Comparison of ENCODE assay signal across 2 cellular contexts in the genomic region with DNA sequence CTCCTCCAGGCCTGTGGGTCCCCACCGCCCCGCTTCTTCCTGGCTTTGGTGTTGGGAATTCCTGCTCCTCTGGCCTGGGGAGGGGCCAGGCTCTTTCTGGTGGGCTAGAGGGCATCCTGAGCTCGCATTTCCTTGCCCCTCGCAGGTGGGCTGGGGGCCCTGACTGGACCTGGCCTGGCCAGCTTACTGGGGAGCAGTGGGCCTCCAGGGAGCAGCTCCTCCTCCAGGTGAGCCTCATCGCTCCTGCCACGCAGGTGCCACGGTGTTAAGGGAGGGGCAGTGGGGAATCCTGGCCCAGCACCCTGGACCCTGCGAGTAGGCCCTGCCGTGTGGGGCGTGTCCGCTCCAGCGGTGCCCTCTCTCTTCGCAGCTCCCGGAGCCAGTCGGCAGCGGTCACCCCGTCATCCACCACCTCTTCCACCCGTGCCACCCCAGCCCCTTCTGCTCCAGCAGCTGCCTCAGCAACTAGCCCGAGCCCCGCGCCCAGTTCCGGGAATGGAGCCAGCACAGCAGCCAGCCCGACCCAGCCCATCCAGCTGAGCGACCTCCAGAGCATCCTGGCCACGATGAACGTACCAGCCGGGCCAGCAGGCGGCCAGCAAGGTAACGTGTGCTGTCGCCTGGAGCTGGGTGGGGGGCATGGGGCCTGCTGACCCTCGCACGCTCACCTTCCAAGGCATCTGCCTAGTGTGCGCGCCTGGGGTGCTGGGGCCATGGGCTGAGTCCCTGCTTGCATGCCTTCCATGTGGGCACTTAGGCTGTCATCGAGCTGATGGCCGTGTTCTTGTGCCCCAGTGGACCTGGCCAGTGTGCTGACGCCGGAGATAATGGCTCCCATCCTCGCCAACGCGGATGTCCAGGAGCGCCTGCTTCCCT.
TF ChIP-seq lines count a peak whose summit lies in the region.

No MANE protein-coding gene starts in this region.

TF ChIP-seq in A549, 52 proteins besides CTCF, POLR2A, EP300 and RAD21:
- TF ChIP-seq MAX (IDR thresholded peaks at IDR 0.05) (0 out of 2 replicates have a peak, but pooled peaks have one; percentile 22), BHLHE40 (IDR thresholded peaks at IDR 0.05; ENCODE audit: low read depth, low read length) (no peak), SMC3 (IDR thresholded peaks at IDR 0.05) (no peak), NPAS2 (CRISPR knock-in tag; IDR thresholded peaks at IDR 0.05; ENCODE audit: borderline replicate concordance) (no peak), EHMT2 (IDR thresholded peaks at IDR 0.05; ENCODE audit: low read depth) (no peak), ESRRA (IDR thresholded peaks at IDR 0.05; ENCODE audit: borderline replicate concordance, low read length) (no peak), JUN (IDR thresholded peaks at IDR 0.05) (peak in 1 of 2 experiments; percentile 66; a peak in 1 of 5 replicates), TP53 (CRISPR knock-in tag; IDR thresholded peaks at IDR 0.05) (no peak)
- TF ChIP-seq, protein P1, sequence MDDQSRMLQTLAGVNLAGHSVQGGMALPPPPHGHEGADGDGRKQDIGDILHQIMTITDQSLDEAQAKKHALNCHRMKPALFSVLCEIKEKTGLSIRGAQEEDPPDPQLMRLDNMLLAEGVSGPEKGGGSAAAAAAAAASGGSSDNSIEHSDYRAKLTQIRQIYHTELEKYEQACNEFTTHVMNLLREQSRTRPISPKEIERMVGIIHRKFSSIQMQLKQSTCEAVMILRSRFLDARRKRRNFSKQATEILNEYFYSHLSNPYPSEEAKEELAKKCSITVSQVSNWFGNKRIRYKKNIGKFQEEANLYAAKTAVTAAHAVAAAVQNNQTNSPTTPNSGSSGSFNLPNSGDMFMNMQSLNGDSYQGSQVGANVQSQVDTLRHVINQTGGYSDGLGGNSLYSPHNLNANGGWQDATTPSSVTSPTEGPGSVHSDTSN (IDR thresholded peaks at IDR 0.05) = 0 out of 2 replicates have a peak, but pooled peaks have one; percentile 58

TF ChIP-seq in HCT116, 20 proteins besides CTCF, POLR2A, EP300 and RAD21:
- TF ChIP-seq ELF1 (IDR thresholded peaks at IDR 0.05; ENCODE audit: borderline replicate concordance, low read depth) (no peak), ZFX (IDR thresholded peaks at IDR 0.05) (no peak), CBX3 (IDR thresholded peaks at IDR 0.05; ENCODE audit: low read depth) (no peak), MAX (IDR thresholded peaks at IDR 0.05) (no peak), REST (IDR thresholded peaks at IDR 0.05; ENCODE audit: low read depth) (no peak), JUND (IDR thresholded peaks at IDR 0.05) (no peak), SIN3A (IDR thresholded peaks at IDR 0.05; ENCODE audit: low read depth) (no peak), EGR1 (IDR thresholded peaks at IDR 0.05; ENCODE audit: low read depth) (no peak)
- TF ChIP-seq, protein P2, sequence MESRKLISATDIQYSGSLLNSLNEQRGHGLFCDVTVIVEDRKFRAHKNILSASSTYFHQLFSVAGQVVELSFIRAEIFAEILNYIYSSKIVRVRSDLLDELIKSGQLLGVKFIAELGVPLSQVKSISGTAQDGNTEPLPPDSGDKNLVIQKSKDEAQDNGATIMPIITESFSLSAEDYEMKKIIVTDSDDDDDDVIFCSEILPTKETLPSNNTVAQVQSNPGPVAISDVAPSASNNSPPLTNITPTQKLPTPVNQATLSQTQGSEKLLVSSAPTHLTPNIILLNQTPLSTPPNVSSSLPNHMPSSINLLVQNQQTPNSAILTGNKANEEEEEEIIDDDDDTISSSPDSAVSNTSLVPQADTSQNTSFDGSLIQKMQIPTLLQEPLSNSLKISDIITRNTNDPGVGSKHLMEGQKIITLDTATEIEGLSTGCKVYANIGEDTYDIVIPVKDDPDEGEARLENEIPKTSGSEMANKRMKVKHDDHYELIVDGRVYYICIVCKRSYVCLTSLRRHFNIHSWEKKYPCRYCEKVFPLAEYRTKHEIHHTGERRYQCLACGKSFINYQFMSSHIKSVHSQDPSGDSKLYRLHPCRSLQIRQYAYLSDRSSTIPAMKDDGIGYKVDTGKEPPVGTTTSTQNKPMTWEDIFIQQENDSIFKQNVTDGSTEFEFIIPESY (IDR thresholded peaks at IDR 0.05; ENCODE audit: extremely low read depth, insufficient replicate concordance, low read length) = no peak
- TF ChIP-seq, protein P3, sequence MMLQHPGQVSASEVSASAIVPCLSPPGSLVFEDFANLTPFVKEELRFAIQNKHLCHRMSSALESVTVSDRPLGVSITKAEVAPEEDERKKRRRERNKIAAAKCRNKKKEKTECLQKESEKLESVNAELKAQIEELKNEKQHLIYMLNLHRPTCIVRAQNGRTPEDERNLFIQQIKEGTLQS (IDR thresholded peaks at IDR 0.05) = no peak
